ENCODE assay signal across 10 cellular contexts in genomic region chr7:91798425-91798824, GRCh38.
"Had no signal": no experiment of that assay in that cellular context is flagged by ENCODE, and none has a peak within 500 bp of the region (broad histone marks: within the 10 kb centered on the region; RNA-seq: fewer than 3 reads in every experiment).

No MANE protein-coding gene starts in this region.

- H3K27ac ChIP-seq: GM23248, HL-60, KMS-11 had no signal

- H2AFZ ChIP-seq: GM23248 had no signal

- H3K9ac ChIP-seq: GM23248, KMS-11 had no signal

- H3K4me3 ChIP-seq: GM23248, HAP-1 had no signal

- FAIRE-seq: HepG2 had no signal

- H3K4me1 ChIP-seq: HAP-1 had no signal

- H3K4me2 ChIP-seq: KMS-11 had no signal

- H3K9me3 ChIP-seq: HAP-1 had no signal

- H3K36me3 ChIP-seq: HAP-1 had no signal

- DNase-seq: GM23248, GOT3, H7, HFFc6, Karpas-422, KBM-7 had no signal
